ENCODE assay signal across 19 cellular contexts in the genomic region with DNA sequence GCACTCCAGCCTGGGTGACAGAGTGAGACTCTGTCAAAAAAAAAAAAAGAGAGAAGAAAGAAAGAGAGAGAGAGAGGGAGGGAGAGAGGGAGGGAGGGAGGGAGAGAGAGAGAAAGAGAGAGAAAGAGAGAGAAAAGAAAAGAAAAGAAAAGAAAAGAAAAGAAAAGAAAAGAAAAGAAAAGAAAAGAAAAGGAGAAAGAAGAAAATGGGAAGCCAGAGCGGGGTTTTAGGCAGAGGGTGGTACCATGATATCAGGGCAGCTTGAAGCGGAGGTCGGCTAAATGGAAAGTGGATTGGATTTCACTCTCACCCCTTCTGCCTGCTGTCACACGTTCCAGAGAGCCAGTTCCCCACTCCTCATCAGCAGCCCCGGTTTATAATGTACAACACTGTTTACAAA. TPM values are rescaled to one million over a fixed set of nuclear protein-coding genes. Genes with fewer than 3 reads are reported as not detected.
DNase-seq lines count a peak whose midpoint lies in the region; ATAC-seq and TF ChIP-seq lines count a peak whose summit lies in the region.
"Had no signal": no experiment of that assay in that cellular context is flagged by ENCODE, and none has a peak within 500 bp of the region (broad histone marks: within the 10 kb centered on the region; RNA-seq: fewer than 3 reads in every experiment).

No MANE protein-coding gene starts in this region.

- H3K18ac ChIP-seq in mesendoderm (ENCODE audit: low read length) = no peak overlapping the region

- no peak overlapping the region for H2AK5ac ChIP-seq in mesendoderm (ENCODE audit: low read length)

- no peak overlapping the region for H2BK15ac ChIP-seq in mesendoderm (replicated peaks; ENCODE audit: low read depth)

- no peaks in the 10 kb centered on the region for H3K36me3 ChIP-seq in mesendoderm (ENCODE audit: control insufficient read depth, insufficient read depth, low read length)
- H3K36me3 ChIP-seq: adrenal gland had no signal

- no peaks in the 10 kb centered on the region for H3K9me3 Mint-ChIP-seq in stimulated activated naive CD8-positive, alpha-beta T cell treated with anti-CD3 and anti-CD28 coated beads, Interleukin-15, Interleukin-2, amounts not matched to agents 100 ng/mL and 50 ng/mL, for 24 hours
- H3K9me3 Mint-ChIP-seq in activated B cell treated with CpG ODN at 0.5 μM for 24 hours (peaks cover 3% of the 10 kb centered on the region), type B pancreatic cell (no peaks in the 10 kb centered on the region)

- no peak overlapping the region for H4K8ac ChIP-seq in mesendoderm (ENCODE audit: low read depth, low read length)

- H2BK5ac ChIP-seq in mesendoderm (ENCODE audit: low read length) = no peak overlapping the region

- H3K4me2 ChIP-seq in mesendoderm (ENCODE audit: low read length) = no peak overlapping the region

- H3K4ac ChIP-seq in mesendoderm (ENCODE audit: low read depth, low read length) = no peak overlapping the region

- H3K4me1 Mint-ChIP-seq in stimulated activated naive CD8-positive, alpha-beta T cell treated with anti-CD3 and anti-CD28 coated beads, Interleukin-15, Interleukin-2, amounts not matched to agents 100 ng/mL and 50 ng/mL, for 24 hours (ENCODE audit: low read depth) = peaks cover 38% of the 10 kb centered on the region
- H3K4me1 Mint-ChIP-seq in activated B cell treated with CpG ODN at 0.5 μM for 24 hours = peaks cover 20% of the 10 kb centered on the region
- H3K4me1 Mint-ChIP-seq in type B pancreatic cell (ENCODE audit: unreplicated experiment) = peaks cover 26% of the 10 kb centered on the region

- no peak overlapping the region for H3K27ac ChIP-seq in mesendoderm (ENCODE audit: low read depth, low read length)
- H3K27ac ChIP-seq: testis had no signal

- POLR2A ChIA-PET in activated B cell treated with CpG ODN at 0.5 μM for 24 hours (lab: Charles Lee) = no interaction called here

- no peaks in the 10 kb centered on the region for H3K79me2 ChIP-seq in mesendoderm (ENCODE audit: control insufficient read depth, insufficient read depth, low read length)

- no CpG with 5 or more reads among the region's 5 CpGs for WGBS in mesendoderm (ENCODE audit: extremely low coverage, insufficient coverage, low lambda C conversion rate)

- H4K5ac ChIP-seq in mesendoderm (ENCODE audit: low read length) = no peak overlapping the region

- ATAC-seq in stimulated activated naive CD8-positive, alpha-beta T cell treated with anti-CD3 and anti-CD28 coated beads, Interleukin-15, Interleukin-2, amounts not matched to agents 100 U/mL and 50 U/mL, for 24 hours = no peak
- ATAC-seq in activated B cell treated with CpG ODN at 0.5 μM for 24 hours (ENCODE audit: low read depth) (no peak), esophagus mucosa (no peak), Right ventricle myocardium superior (ENCODE audit: poor library complexity) (no peak)
- ATAC-seq: HCT116 had no signal

- peak overlapping the region; percentile 55 for H3K27ac Mint-ChIP-seq in stimulated activated naive CD8-positive, alpha-beta T cell treated with anti-CD3 and anti-CD28 coated beads, Interleukin-15, Interleukin-2, amounts not matched to agents 100 ng/mL and 50 ng/mL, for 24 hours
- H3K27ac Mint-ChIP-seq in activated B cell treated with CpG ODN at 0.5 μM for 24 hours (peak overlapping the region; percentile 87), type B pancreatic cell (peak overlapping the region; percentile 41)

- no peaks in the 10 kb centered on the region for H3K27me3 Mint-ChIP-seq in stimulated activated naive CD8-positive, alpha-beta T cell treated with anti-CD3 and anti-CD28 coated beads, Interleukin-15, Interleukin-2, amounts not matched to agents 100 ng/mL and 50 ng/mL, for 24 hours
- H3K27me3 Mint-ChIP-seq in activated B cell treated with CpG ODN at 0.5 μM for 24 hours (no peaks in the 10 kb centered on the region), type B pancreatic cell (peaks cover 12% of the 10 kb centered on the region)

- no peaks in the 10 kb centered on the region for H3K4me1 ChIP-seq in mesendoderm (ENCODE audit: control insufficient read depth, low read depth, low read length)

- H3K4me3 ChIP-seq in mesendoderm (ENCODE audit: low read length) = no peak overlapping the region
- H3K4me3 ChIP-seq: testis had no signal

- no peak for TF ChIP-seq CTCF in activated B cell treated with CpG ODN at 0.5 μM for 24 hours (IDR thresholded peaks at IDR 0.05)
- no peak for TF ChIP-seq CTCF in type B pancreatic cell (conservative IDR thresholded peaks at IDR 0.05)

- intact Hi-C loops in activated B cell treated with CpG ODN at 0.5 μM for 24 hours (cut with micrococcal nuclease) = loop anchor here (2.0 kb wide), 1 partner anchor 85 kb away; a partner anchor contains a TSS
- intact Hi-C loops in Right ventricle myocardium superior (cut with DNase I) = no loop called here

- peak overlapping the region; percentile 15 for H3K56ac ChIP-seq in mesendoderm (ENCODE audit: low read length)

- no peak overlapping the region for H3K23ac ChIP-seq in mesendoderm (ENCODE audit: low read length)

- no peak overlapping the region for H3K9ac ChIP-seq in mesendoderm (ENCODE audit: low read length)

- no peaks in the 10 kb centered on the region for H3K27me3 ChIP-seq in mesendoderm (ENCODE audit: insufficient read depth, low read length, poor library complexity)
- H3K27me3 ChIP-seq: adrenal gland, testis had no signal

- H2BK120ac ChIP-seq in mesendoderm (ENCODE audit: low read depth, low read length) = no peak overlapping the region

- DNase-seq in stimulated activated naive CD8-positive, alpha-beta T cell treated with anti-CD3 and anti-CD28 coated beads, Interleukin-15, Interleukin-2, amounts not matched to agents 100 U/mL and 50 U/mL, for 24 hours = no peak
- DNase-seq in activated B cell treated with CpG ODN at 0.5 μM for 24 hours (no peak), mesendoderm (no peak), type B pancreatic cell (ENCODE audit: extremely low spot score, unreplicated experiment) (no peak), NCI-H774 (lab: John Stamatoyannopoulos, UW) (no peak), Right ventricle myocardium superior (no peak)
- DNase-seq: adrenal gland; cerebellar nuclear complex; NCI-H1436 treated with DMSO at 0.1 percent for 48 hours; NCI-H526; stimulated activated CD4-positive, alpha-beta T cell treated with anti-CD3 and anti-CD28 coated beads, Interleukin-12 subunit alpha, Interleukin-12 subunit beta, amount 100 ng/mL, for 4 hours; T-helper 9 cell; testis had no signal

- peak overlapping the region; percentile 23 for H3K4me3 Mint-ChIP-seq in stimulated activated naive CD8-positive, alpha-beta T cell treated with anti-CD3 and anti-CD28 coated beads, Interleukin-15, Interleukin-2, amounts not matched to agents 100 ng/mL and 50 ng/mL, for 24 hours
- H3K4me3 Mint-ChIP-seq in activated B cell treated with CpG ODN at 0.5 μM for 24 hours = no peak overlapping the region
- peak overlapping the region; percentile 69 for H3K4me3 Mint-ChIP-seq in type B pancreatic cell

- peaks cover 21% of the 10 kb centered on the region for H3K36me3 Mint-ChIP-seq in stimulated activated naive CD8-positive, alpha-beta T cell treated with anti-CD3 and anti-CD28 coated beads, Interleukin-15, Interleukin-2, amounts not matched to agents 100 ng/mL and 50 ng/mL, for 24 hours (ENCODE audit: low read depth)
- peaks cover 31% of the 10 kb centered on the region for H3K36me3 Mint-ChIP-seq in activated B cell treated with CpG ODN at 0.5 μM for 24 hours (ENCODE audit: low read depth)
- no peaks in the 10 kb centered on the region for H3K36me3 Mint-ChIP-seq in type B pancreatic cell

- CTCF ChIA-PET in activated B cell treated with CpG ODN at 0.5 μM for 24 hours (lab: Charles Lee) = no interaction called here

- H3K79me1 ChIP-seq in mesendoderm (ENCODE audit: low read length) = no peaks in the 10 kb centered on the region

RNA-seq across cellular contexts. Expression of a gene that starts 1.9 kb away (rescaled TPM):
- total RNA-seq in activated B cell treated with CpG ODN at 0.5 μM for 24 hours (22.3 and 23.4 TPM in 2 replicates), type B pancreatic cell (ENCODE audit: low replicate concordance) (10.2 and 16.7 TPM in 2 replicates), esophagus mucosa (18.7 TPM), Right ventricle myocardium superior (8.1 TPM)
- 7.0 TPM for polyA plus RNA-seq in mesendoderm (2013, experiment 1 of 2)
- 8.0 TPM for polyA plus RNA-seq in mesendoderm (2013, experiment 2 of 2)

RNA-seq across cellular contexts. Expression of a gene that starts 17.3 kb away (rescaled TPM):
- total RNA-seq in activated B cell treated with CpG ODN at 0.5 μM for 24 hours (not detected in 2 replicates), type B pancreatic cell (ENCODE audit: low replicate concordance) (1.3 and 1.9 TPM in 2 replicates), esophagus mucosa (0.16 TPM), Right ventricle myocardium superior (not detected)
- polyA plus RNA-seq in mesendoderm (2013, experiment 1 of 2) = not detected
- polyA plus RNA-seq in mesendoderm (2013, experiment 2 of 2) = not detected
- total RNA-seq: activated CD8-positive, alpha-beta memory T cell treated with anti-CD3 and anti-CD28 coated beads for 36 hours; adrenal gland; endothelial cell of umbilical vein; progenitor cell of endocrine pancreas had no signal
- polyA plus RNA-seq: adrenal gland, endothelial cell of umbilical vein had no signal
